In the genomic region with DNA sequence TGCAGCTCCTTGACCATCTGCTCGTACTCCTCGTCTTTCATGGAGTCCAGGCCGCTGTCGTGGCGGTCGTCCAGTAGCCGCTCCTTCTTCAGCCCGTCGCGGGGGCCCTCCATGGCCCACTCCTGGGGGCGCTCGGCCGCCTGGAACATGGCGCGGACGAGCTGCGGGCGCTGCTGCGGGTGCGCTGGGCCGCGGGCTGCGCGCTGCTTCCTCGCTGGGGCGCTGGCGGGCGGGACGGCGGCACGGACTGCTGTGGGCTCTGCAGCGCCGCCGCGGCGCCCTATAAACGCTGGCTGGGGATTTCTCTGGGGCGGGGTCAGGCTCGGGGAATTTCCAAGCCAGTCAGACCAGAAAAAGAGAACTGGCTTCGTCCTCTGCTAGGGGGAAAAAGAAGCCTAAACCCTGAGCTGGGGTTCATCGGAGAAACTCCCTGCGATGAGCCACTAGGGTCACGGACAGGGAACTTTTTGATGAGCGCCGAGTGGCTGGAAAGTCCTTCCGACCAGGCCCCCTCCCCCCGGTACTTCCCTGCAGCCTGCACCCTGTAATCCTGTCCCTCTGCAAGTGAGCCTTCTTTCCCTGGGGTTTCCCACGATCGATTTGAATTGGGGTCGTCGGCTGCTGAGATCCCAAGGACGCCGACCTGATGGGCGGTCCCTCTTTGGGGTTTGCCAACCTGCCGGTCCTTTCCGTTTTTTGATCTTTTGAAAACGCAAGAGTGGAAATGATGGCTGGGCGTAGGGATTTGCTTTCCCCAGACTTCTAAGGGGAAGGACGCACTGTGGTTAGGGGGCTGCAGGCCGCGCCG, we compare ENCODE assay signal across 8 cellular contexts.
DNase-seq lines count a peak whose midpoint lies in the region; ATAC-seq and TF ChIP-seq lines count a peak whose summit lies in the region.

A gene with protein sequence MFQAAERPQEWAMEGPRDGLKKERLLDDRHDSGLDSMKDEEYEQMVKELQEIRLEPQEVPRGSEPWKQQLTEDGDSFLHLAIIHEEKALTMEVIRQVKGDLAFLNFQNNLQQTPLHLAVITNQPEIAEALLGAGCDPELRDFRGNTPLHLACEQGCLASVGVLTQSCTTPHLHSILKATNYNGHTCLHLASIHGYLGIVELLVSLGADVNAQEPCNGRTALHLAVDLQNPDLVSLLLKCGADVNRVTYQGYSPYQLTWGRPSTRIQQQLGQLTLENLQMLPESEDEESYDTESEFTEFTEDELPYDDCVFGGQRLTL (minus strand): TSS at position 254 of the 808 bp plus-strand sequence. CDS start 105 bp downstream, at position 149.

- H3K27me3 Mint-ChIP-seq in memory B cell: no peaks in the 10 kb centered on the region

- H3K27ac ChIP-seq in HL-60 (replicated peaks): peak within 1 kb of the TSS; percentile 98

- H3K36me3 Mint-ChIP-seq in memory B cell: peaks cover 26% of the 10 kb centered on the region

- H3K4me3 ChIP-seq in HL-60 (replicated peaks; ENCODE audit: insufficient read depth, low read length): peak within 1 kb of the TSS; percentile 59

- peak within 1 kb of the TSS; percentile 94 for H3K4me3 Mint-ChIP-seq in memory B cell

- peak; percentile 49 for ATAC-seq in GM19463 (IDR thresholded peaks at IDR 0.05; ENCODE audit: unreplicated experiment)
- ATAC-seq in memory B cell (ENCODE audit: low read depth): peak; percentile 62

- peak; percentile 95 for DNase-seq in COLO668 (lab: John Stamatoyannopoulos, UW; ENCODE audit: unreplicated experiment)
- DNase-seq in HL-60 (ENCODE audit: low read depth in 1 of 2, low spot score in 1 of 2): peak; percentile 62 to 95
- DNase-seq in NK-92 (lab: John Stamatoyannopoulos, UW; ENCODE audit: unreplicated experiment): peak; percentile 55
- DNase-seq in activated CD8-positive, alpha-beta memory T cell treated with anti-CD3 and anti-CD28 coated beads for 1 hour (ENCODE audit: extremely low read depth in 1 of 2, low read depth in 1 of 2): peak; percentile 85 to 93
- DNase-seq in effector CD8-positive, alpha-beta T cell (lab: John Stamatoyannopoulos, UW): peak; percentile 85
- DNase-seq in memory B cell (ENCODE audit: low spot score in 2 of 2): peak; percentile 99
- peak; percentile 93 for DNase-seq in stimulated activated CD8-positive, alpha-beta memory T cell treated with anti-CD3 and anti-CD28 coated beads, Interleukin-12 subunit alpha, Interleukin-12 subunit beta, amount 100 ng/mL, for 4 hours (ENCODE audit: low read depth)

- no peaks in the 10 kb centered on the region for H3K27me3 ChIP-seq in HL-60 (ENCODE audit: insufficient read depth, poor library complexity, severe bottlenecking)

- no peak for TF ChIP-seq CTCF in HL-60 (IDR thresholded peaks at IDR 0.05; ENCODE audit: insufficient read depth, low read length)

- H3K27ac Mint-ChIP-seq in memory B cell: peak within 1 kb of the TSS; percentile 99

- no peaks in the 10 kb centered on the region for H3K9me3 Mint-ChIP-seq in memory B cell

- peaks cover 34% of the 10 kb centered on the region for H3K4me1 Mint-ChIP-seq in memory B cell

Comparison
In these comparisons a context has a peak if more than half of its experiments do, and no peak if none do; other contexts are left out.
1. Peak in every context shown above with its lines: DNase-seq, ATAC-seq, H3K4me3 ChIP-seq and H3K27ac ChIP-seq.